In the genomic region with DNA sequence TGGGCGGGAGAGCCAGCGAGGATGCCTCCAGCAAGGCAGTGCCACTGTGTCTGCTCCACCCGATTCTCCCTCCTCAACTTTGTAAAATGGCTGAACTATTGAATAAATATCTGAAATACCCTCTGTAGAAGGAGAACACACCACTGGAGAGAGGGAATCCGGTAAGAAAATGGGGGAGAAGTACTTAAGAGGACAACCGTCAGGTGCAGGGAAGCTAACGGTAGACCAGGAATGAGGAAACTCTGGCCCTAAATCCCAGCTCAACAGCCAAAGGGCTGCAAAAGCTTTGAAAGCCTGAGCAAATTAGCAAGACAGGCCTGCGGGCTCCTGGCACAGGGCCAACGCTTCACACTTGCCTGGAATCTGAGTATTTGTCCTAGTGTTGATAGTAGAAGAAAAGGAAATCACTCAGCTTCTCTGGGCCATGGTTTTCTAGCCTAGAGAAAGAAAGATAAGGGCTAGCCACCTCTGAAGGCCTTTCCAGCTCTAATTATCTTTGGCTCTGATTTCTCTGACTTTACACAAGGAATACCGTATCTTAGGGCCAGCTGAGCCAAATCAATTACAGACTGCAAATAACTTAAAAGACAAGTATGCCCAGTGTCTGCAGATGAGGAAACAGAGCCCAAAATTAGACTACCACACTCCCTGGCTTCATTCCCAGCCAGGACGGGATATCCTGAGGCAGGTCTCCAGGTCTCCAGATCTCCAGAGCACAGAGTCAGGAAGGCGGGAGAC, we compare ENCODE assay signal across 8 cellular contexts.
A peak's percentile ranks its signal among the peaks of the same experiment; 100 is the strongest.
DNase-seq lines count a peak whose midpoint lies in the region; ATAC-seq lines count a peak whose summit lies in the region.

No MANE protein-coding gene starts in this region.

- no peak for ATAC-seq in HG02588 (IDR thresholded peaks at IDR 0.05; ENCODE audit: unreplicated experiment)

- DNase-seq in DMS 273 (lab: John Stamatoyannopoulos, UW; ENCODE audit: unreplicated experiment) (peak; percentile 42), DMS 273 treated with DMSO at 0.1 percent for 48 hours (lab: John Stamatoyannopoulos, UW) (no peak), SK-N-DZ (ENCODE audit: low spot score) (peak; percentile 35), glomerular endothelial cell (ENCODE audit: extremely low read depth, low read depth, low spot score) (peak; percentile 56), renal cortical epithelial cell (ENCODE audit: low read depth) (peak; percentile 87), hepatic stellate cell (ENCODE audit: low spot score) (no peak)
- DNase-seq in stimulated activated CD4-positive, alpha-beta T cell treated with anti-CD3 and anti-CD28 coated beads, Interleukin-4, amount 100 ng/mL, for 1 hour: no peak

Comparison
In these comparisons a context has a peak if more than half of its experiments do, and no peak if none do; other contexts are left out.
1. DNase-seq: peak in DMS 273 (single experiment), SK-N-DZ (single experiment), glomerular endothelial cell (single experiment) and renal cortical epithelial cell (single experiment); none in DMS 273 treated with DMSO at 0.1 percent for 48 hours (single experiment), stimulated activated CD4-positive, alpha-beta T cell treated with anti-CD3 and anti-CD28 coated beads, Interleukin-4, amount 100 ng/mL, for 1 hour (single experiment) and hepatic stellate cell (single experiment).